ENCODE assay signal across 9 cellular contexts in genomic region chr11:66641834-66642233, GRCh38. TPM values are rescaled to one million over a fixed set of nuclear protein-coding genes. Genes with fewer than 3 reads are reported as not detected.
DNase-seq lines count a peak whose midpoint lies in the region; ATAC-seq and TF ChIP-seq lines count a peak whose summit lies in the region.
"Had no signal": no experiment of that assay in that cellular context is flagged by ENCODE, and none has a peak within 500 bp of the region (broad histone marks: within the 10 kb centered on the region; RNA-seq: fewer than 3 reads in every experiment).

No MANE protein-coding gene starts in this region.

- no peaks in the 10 kb centered on the region for H3K27me3 Mint-ChIP-seq in CD8-positive, alpha-beta T cell (ENCODE audit: low read depth)
- no peaks in the 10 kb centered on the region for H3K27me3 Mint-ChIP-seq in CD14-positive monocyte (ENCODE audit: low read depth in 3 of 3)

- H3K18ac ChIP-seq in neuronal stem cell (ENCODE audit: low read length): no peak overlapping the region

- H3K9ac ChIP-seq in neuronal stem cell (ENCODE audit: low read depth, low read length, poor library complexity): no peak overlapping the region

- no peak overlapping the region for H2AK5ac ChIP-seq in neuronal stem cell (ENCODE audit: low read depth, low read length)

- peak overlapping the region; percentile 19 for H3K4me2 ChIP-seq in neuronal stem cell (ENCODE audit: insufficient read depth, low read length, poor library complexity, severe bottlenecking)

- peaks cover 63% of the 10 kb centered on the region for H3K36me3 ChIP-seq in CD8-positive, alpha-beta T cell (ENCODE audit: insufficient read depth, low read length)
- H3K36me3 ChIP-seq in neuronal stem cell (replicated peaks in 1 of 2; ENCODE audit: control insufficient read depth in 2 of 2, insufficient read depth in 2 of 2, low read length in 2 of 2): peaks cover 44 to 81% of the 10 kb centered on the region in 2 donors

- peak overlapping the region; percentile 19 for H3K4me3 ChIP-seq in CD8-positive, alpha-beta T cell (ENCODE audit: low read depth, low read length)
- H3K4me3 ChIP-seq in choroid plexus epithelial cell (ENCODE audit: low read depth, low read length) (peak overlapping the region; percentile 38), neuronal stem cell (ENCODE audit: low read length in 2 of 2) (peak overlapping the region in 1 of 2 donors; percentile 31)

- H4K8ac ChIP-seq in neuronal stem cell (ENCODE audit: low read depth, low read length): no peak overlapping the region

- H2AFZ ChIP-seq in neuronal stem cell (ENCODE audit: low read length): no peak overlapping the region

- H3K4me1 Mint-ChIP-seq in CD8-positive, alpha-beta T cell (ENCODE audit: low read depth): peaks cover 88% of the 10 kb centered on the region
- H3K4me1 Mint-ChIP-seq in CD14-positive monocyte: peaks cover 70% of the 10 kb centered on the region

- H3K79me1 ChIP-seq in neuronal stem cell (ENCODE audit: low read depth, low read length): peaks cover 6% of the 10 kb centered on the region

- no peak overlapping the region for H2BK120ac ChIP-seq in neuronal stem cell (ENCODE audit: low read depth, low read length)

- no peaks in the 10 kb centered on the region for H3K9me3 Mint-ChIP-seq in CD8-positive, alpha-beta T cell
- peaks cover 0 to 2% (median 0%) of the 10 kb centered on the region in 7 donors for H3K9me3 Mint-ChIP-seq in CD14-positive monocyte

- H3K36me3 Mint-ChIP-seq in CD8-positive, alpha-beta T cell: peaks cover 86% of the 10 kb centered on the region
- peaks cover 64 to 75% of the 10 kb centered on the region in 2 donors for H3K36me3 Mint-ChIP-seq in CD14-positive monocyte

- intact Hi-C loops in CD8-positive, alpha-beta T cell (cut with DNase I, micrococcal nuclease): no loop called here
- intact Hi-C loops in CD14-positive monocyte (cut with micrococcal nuclease): no loop called here

- no peak overlapping the region for H3K23ac ChIP-seq in neuronal stem cell (ENCODE audit: low read depth, low read length, poor library complexity)

- H4K91ac ChIP-seq in neuronal stem cell (ENCODE audit: low read depth, low read length, poor library complexity): no peak overlapping the region

- ATAC-seq in CD8-positive, alpha-beta T cell: no peak

- no CpG with 5 or more reads among the region's 3 CpGs for WGBS in neuronal stem cell (ENCODE audit: extremely low coverage in 2 of 2, insufficient read length in 2 of 2, insufficient replicate concordance in 1 of 2), 2 donors

- POLR2A ChIA-PET in CD8-positive, alpha-beta T cell (lab: Charles Lee): interaction anchor here (1.2 to 11.7 kb wide), 2 partner anchors 24 to 36 kb away, joined by 3 to 127 read pairs; partner anchors contain the start of genes RBM14 and RBM4B

- peaks cover 81% of the 10 kb centered on the region for H3K4me1 ChIP-seq in CD8-positive, alpha-beta T cell (ENCODE audit: insufficient read depth, low read length)
- peaks cover 14 to 32% of the 10 kb centered on the region in 2 donors for H3K4me1 ChIP-seq in neuronal stem cell (ENCODE audit: control insufficient read depth in 2 of 2, insufficient read depth in 1 of 2, low read depth in 1 of 2, low read length in 2 of 2)

- no peaks in the 10 kb centered on the region for H3K27me3 ChIP-seq in CD8-positive, alpha-beta T cell (ENCODE audit: insufficient read depth, low read length)
- H3K27me3 ChIP-seq in neuronal stem cell (ENCODE audit: control insufficient read depth in 3 of 3, insufficient read depth in 3 of 3, low read depth in 1 of 3, low read length in 3 of 3): no peaks in the 10 kb centered on the region

- H2BK15ac ChIP-seq in neuronal stem cell (ENCODE audit: low read length): no peak overlapping the region

- DNase-seq in CD8-positive, alpha-beta T cell: no peak
- DNase-seq in NCI-H1105 treated with DMSO at 0.1 percent for 48 hours (lab: John Stamatoyannopoulos, UW) (peak; percentile 47), choroid plexus epithelial cell (ENCODE audit: low read depth) (no peak), neuronal stem cell (ENCODE audit: low spot score) (no peak), NCI-H82 (lab: John Stamatoyannopoulos, UW) (no peak), middle frontal gyrus (ENCODE audit: extremely low spot score, low spot score) (no peak), CD14-positive monocyte (ENCODE audit: low spot score) (no peak)
- no peak for DNase-seq in stimulated activated CD4-positive, alpha-beta T cell treated with anti-CD3 and anti-CD28 coated beads, Interleukin-4, amount 100 ng/mL, for 24 hours

- TF ChIP-seq CTCF in CD8-positive, alpha-beta T cell (IDR thresholded peaks at IDR 0.05): no peak
- TF ChIP-seq CTCF in choroid plexus epithelial cell (conservative IDR thresholded peaks at IDR 0.05; ENCODE audit: low read depth, low read length) (no peak), CD14-positive monocyte (IDR thresholded peaks at IDR 0.05) (no peak)

- no peak overlapping the region for H2BK12ac ChIP-seq in neuronal stem cell (ENCODE audit: low read length)

- no peak overlapping the region for H2BK5ac ChIP-seq in neuronal stem cell (ENCODE audit: low read length)

- no peak overlapping the region for H3K4ac ChIP-seq in neuronal stem cell (ENCODE audit: low read length)

- no peaks in the 10 kb centered on the region for H3K9me3 ChIP-seq in CD8-positive, alpha-beta T cell (ENCODE audit: low read length)
- H3K9me3 ChIP-seq in neuronal stem cell (replicated peaks in 1 of 2; ENCODE audit: control insufficient read depth in 2 of 2, insufficient read depth in 1 of 2, low read depth in 1 of 2, low read length in 2 of 2): no peaks in the 10 kb centered on the region

- peak overlapping the region; percentile 16 for H3K27ac Mint-ChIP-seq in CD8-positive, alpha-beta T cell
- no peak overlapping the region for H3K27ac Mint-ChIP-seq in CD14-positive monocyte

- H3K27ac ChIP-seq in CD8-positive, alpha-beta T cell (ENCODE audit: low read depth, low read length): no peak overlapping the region
- H3K27ac ChIP-seq in neuronal stem cell (replicated peaks; ENCODE audit: low read length): no peak overlapping the region

- CTCF ChIA-PET in CD8-positive, alpha-beta T cell (lab: Charles Lee): interaction anchor here (1.6 to 1.8 kb wide), 2 partner anchors 17 to 36 kb away, joined by 4 read pairs; partner anchors contain the start of gene RBM4B

- peak overlapping the region; percentile 98 for H3K4me3 Mint-ChIP-seq in CD8-positive, alpha-beta T cell
- H3K4me3 Mint-ChIP-seq in CD14-positive monocyte: no peak overlapping the region

- no peak overlapping the region for H3K14ac ChIP-seq in neuronal stem cell (ENCODE audit: low read length)

RNA-seq across cellular contexts. Expression of gene RBM4, which starts 3.3 kb away (rescaled TPM):
- total RNA-seq in CD8-positive, alpha-beta T cell: 100 to 1,000 TPM; 183 to 191 TPM
- 112 TPM for polyA plus RNA-seq in neuronal stem cell (2013, experiment 1 of 2)
- polyA plus RNA-seq in neuronal stem cell (2013, experiment 2 of 2): 115 TPM
- 100 to 1,000 TPM; 153 TPM for polyA plus RNA-seq in CD14-positive monocyte

RNA-seq across cellular contexts. Expression of gene RBM14, which starts 25.4 kb away (rescaled TPM):
- 100 to 1,000 TPM; 198 to 213 TPM for total RNA-seq in CD8-positive, alpha-beta T cell
- 52.5 TPM for polyA plus RNA-seq in neuronal stem cell (2013, experiment 1 of 2)
- polyA plus RNA-seq in neuronal stem cell (2013, experiment 2 of 2): 53.0 TPM
- polyA plus RNA-seq in CD14-positive monocyte: 10 to 100 TPM; 42.6 to 46.7 TPM

RNA-seq across cellular contexts. Expression of gene RBM4B, which starts 35.9 kb away (rescaled TPM):
- 1 to 10 TPM; 5.4 to 5.6 TPM for total RNA-seq in CD8-positive, alpha-beta T cell
- 19.8 TPM for polyA plus RNA-seq in neuronal stem cell (2013, experiment 1 of 2)
- 20.3 TPM for polyA plus RNA-seq in neuronal stem cell (2013, experiment 2 of 2)
- polyA plus RNA-seq in CD14-positive monocyte: 10 to 100 TPM in 1 of 2 donors, 1 to 10 TPM in 1; 7.8 to 11.2 TPM

RNA-seq across cellular contexts. Expression of gene CCS, which starts 48.8 kb away (rescaled TPM):
- 10 to 100 TPM; 30.0 to 32.3 TPM for total RNA-seq in CD8-positive, alpha-beta T cell
- polyA plus RNA-seq in neuronal stem cell (2013, experiment 1 of 2): 39.5 TPM
- 39.5 TPM for polyA plus RNA-seq in neuronal stem cell (2013, experiment 2 of 2)
- 10 to 100 TPM; 26.9 to 37.0 TPM for polyA plus RNA-seq in CD14-positive monocyte

RNA-seq across cellular contexts. Expression of gene CCDC87, which starts 49.0 kb away (rescaled TPM):
- total RNA-seq in CD8-positive, alpha-beta T cell: under 1 TPM; 0.53 to 0.65 TPM
- 0.13 TPM for polyA plus RNA-seq in neuronal stem cell (2013, experiment 1 of 2)
- 0.14 TPM for polyA plus RNA-seq in neuronal stem cell (2013, experiment 2 of 2)
- not detected for polyA plus RNA-seq in CD14-positive monocyte
- total RNA-seq: urinary bladder had no signal
